Comparison of ENCODE assay signal across 21 cellular contexts in the genomic region with DNA sequence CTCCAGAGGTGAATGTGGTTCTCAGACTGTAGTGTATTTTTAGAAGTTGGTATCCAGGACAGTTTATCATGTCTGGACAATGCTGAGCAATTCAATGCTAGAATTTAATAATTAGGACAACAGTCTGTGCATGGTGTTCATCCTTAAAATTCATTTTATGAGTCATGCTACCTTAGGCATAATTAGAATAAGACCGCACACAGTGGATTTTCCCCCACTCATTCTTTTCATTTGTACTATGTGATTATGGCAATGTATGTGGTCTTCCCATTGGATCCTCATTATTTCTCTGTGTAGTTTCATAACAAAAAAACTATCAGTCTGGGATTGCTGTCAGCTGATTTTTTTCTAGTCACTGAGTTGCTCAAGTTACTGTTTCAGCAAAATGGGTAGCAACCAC.
DNase-seq lines count a peak whose midpoint lies in the region; ATAC-seq and TF ChIP-seq lines count a peak whose summit lies in the region.
"Had no signal": no experiment of that assay in that cellular context is flagged by ENCODE, and none has a peak within 500 bp of the region (broad histone marks: within the 10 kb centered on the region; RNA-seq: fewer than 3 reads in every experiment).

No MANE protein-coding gene starts in this region.

- no peak overlapping the region for H3K4me3 ChIP-seq in mammary epithelial cell (replicated peaks in 1 of 3; ENCODE audit: insufficient read depth in 1 of 3, low read depth in 2 of 3, low read length in 3 of 3)
- H3K4me3 ChIP-seq in breast epithelium, result no peak overlapping the region
- H3K4me3 ChIP-seq in SJSA1, result no peak overlapping the region
- H3K4me3 ChIP-seq in SK-N-SH (ENCODE audit: low read depth in 2 of 2, low read length in 1 of 2), result no peak overlapping the region
- H3K4me3 ChIP-seq: A549; BLaER1 treated with 17β-estradiol and CSF1 and Interleukin-3, amounts not matched to agents 10 nM and 100 nM; HAP-1 had no signal

- 10% methylated on average over 1 of the region's 1 CpG for WGBS in mammary epithelial cell (ENCODE audit: low coverage, missing lambda C conversion rate)
- 24% methylated on average over 1 of the region's 1 CpG for WGBS in SK-N-SH (ENCODE audit: low lambda C conversion rate)

- H3K36me3 ChIP-seq in mammary epithelial cell (ENCODE audit: insufficient read depth, low read length) (no peaks in the 10 kb centered on the region), breast epithelium (no peaks in the 10 kb centered on the region), SJSA1 (no peaks in the 10 kb centered on the region), SK-N-SH (replicated peaks in 1 of 2; ENCODE audit: control insufficient read depth in 1 of 2, insufficient read depth in 2 of 2, low read length in 1 of 2) (no peaks in the 10 kb centered on the region)
- H3K36me3 ChIP-seq: BE2C; BLaER1 treated with 17β-estradiol and CSF1 and Interleukin-3, amounts not matched to agents 10 nM and 100 nM; HAP-1 had no signal

- POLR2A ChIA-PET in SK-N-SH (lab: Yijun Ruan, JAX), result no interaction called here

- no TSS peak for BruUV-seq in mammary epithelial cell (replicated peaks; lab: Mats Ljungman, UMichigan)

- no peak for TF ChIP-seq POLR2A in breast epithelium (IDR thresholded peaks at IDR 0.05)

- H3F3A ChIP-seq in SK-N-SH (replicated peaks; ENCODE audit: insufficient read depth), result no peaks in the 10 kb centered on the region

- CTCF ChIA-PET in mammary epithelial cell (lab: Charles Lee; ENCODE audit: low non-redundant PET) (no interaction called here), SK-N-SH (lab: Yijun Ruan, JAX) (no interaction called here)

- dilution Hi-C loops in mammary epithelial cell (cut with HindIII; ENCODE audit: low sequenced_read_pairs), result no loop called here

- H3K4me1 ChIP-seq in mammary epithelial cell (ENCODE audit: insufficient read depth, low read length) (peaks cover 5% of the 10 kb centered on the region), breast epithelium (no peaks in the 10 kb centered on the region), SJSA1 (replicated peaks) (peaks cover 29% of the 10 kb centered on the region), foreskin keratinocyte (no peaks in the 10 kb centered on the region), SK-N-SH (ENCODE audit: control insufficient read depth in 1 of 2, insufficient read depth in 2 of 2, low read depth in 1 of 2, low read length in 1 of 2) (no peaks in the 10 kb centered on the region)
- H3K4me1 ChIP-seq: A549, HAP-1 had no signal

- TF ChIP-seq RAD21 in SK-N-SH (IDR thresholded peaks at IDR 0.05; ENCODE audit: low read length), result no peak

- peak; percentile 68 for ATAC-seq in foreskin keratinocyte
- ATAC-seq: A549 had no signal

- no peak overlapping the region for H2AFZ ChIP-seq in mammary epithelial cell (ENCODE audit: low read depth, low read length)
- no peak overlapping the region for H2AFZ ChIP-seq in SK-N-SH (ENCODE audit: low read depth)

- no peak for TF ChIP-seq EP300 in SK-N-SH (IDR thresholded peaks at IDR 0.05; ENCODE audit: borderline replicate concordance in 1 of 2, low read depth in 1 of 2, low read length in 1 of 2)

- H3K9me2 ChIP-seq in SK-N-SH, result no peaks in the 10 kb centered on the region

- H3K4me2 ChIP-seq in mammary epithelial cell (ENCODE audit: insufficient read depth, low read depth, low read length) (no peak overlapping the region), SK-N-SH (no peak overlapping the region)
- H3K4me2 ChIP-seq: A549; BLaER1 treated with 17β-estradiol and CSF1 and Interleukin-3, amounts not matched to agents 10 nM and 100 nM had no signal

- H3K9ac ChIP-seq in mammary epithelial cell (ENCODE audit: insufficient read depth, low read length) (no peak overlapping the region), SK-N-SH (no peak overlapping the region)
- H3K9ac ChIP-seq: BLaER1 treated with 17β-estradiol and CSF1 and Interleukin-3, amounts not matched to agents 10 nM and 100 nM had no signal

- H3K79me2 ChIP-seq in mammary epithelial cell (ENCODE audit: insufficient read depth, low read length) (peaks cover 4% of the 10 kb centered on the region), SK-N-SH (ENCODE audit: insufficient read depth) (no peaks in the 10 kb centered on the region)

- H3K9me3 ChIP-seq in mammary epithelial cell (replicated peaks; ENCODE audit: insufficient read depth, low read length), result no peaks in the 10 kb centered on the region
- no peaks in the 10 kb centered on the region for H3K9me3 ChIP-seq in breast epithelium
- H3K9me3 ChIP-seq in SJSA1 (replicated peaks), result no peaks in the 10 kb centered on the region
- H3K9me3 ChIP-seq in SK-N-SH, result no peaks in the 10 kb centered on the region
- H3K9me3 ChIP-seq: A549, BE2C, HAP-1 had no signal

- DNase-seq in mammary epithelial cell (peak; percentile 41), breast epithelium (ENCODE audit: low spot score in 2 of 2) (no peak), SJSA1 (ENCODE audit: low read depth in 1 of 2, low spot score in 2 of 2) (peak in 1 of 2 experiments; percentile 81), foreskin keratinocyte (peak; percentile 42 to 57), NCI-H1092 treated with DMSO at 0.1 percent for 48 hours (lab: John Stamatoyannopoulos, UW) (no peak), HCEC 1CT (no peak), SK-N-SH (no peak)
- DNase-seq in activated naive CD4-positive, alpha-beta T cell treated with anti-CD3 and anti-CD28 coated beads, Interleukin-2, amount 50 U/mL, for 16 hours, result no peak
- DNase-seq: ACHN; AML-193; BE2C; Calu3; CD4-positive, alpha-beta T cell; CD8-positive, alpha-beta memory T cell; DMS53; DMS79 treated with DMSO at 0.1 percent for 48 hours; GOT3 had no signal

- no peaks in the 10 kb centered on the region for H4K20me1 ChIP-seq in mammary epithelial cell (ENCODE audit: insufficient read depth, low read length)
- no peaks in the 10 kb centered on the region for H4K20me1 ChIP-seq in SK-N-SH (ENCODE audit: insufficient read depth)
- H4K20me1 ChIP-seq: BLaER1 treated with 17β-estradiol and CSF1 and Interleukin-3, amounts not matched to agents 10 nM and 100 nM had no signal

- H3K27ac ChIP-seq in mammary epithelial cell (ENCODE audit: insufficient read depth, low read depth, low read length), result no peak overlapping the region
- H3K27ac ChIP-seq in breast epithelium, result no peak overlapping the region
- peak overlapping the region; percentile 88 for H3K27ac ChIP-seq in SJSA1
- no peak overlapping the region for H3K27ac ChIP-seq in foreskin keratinocyte
- no peak overlapping the region for H3K27ac ChIP-seq in SK-N-SH (ENCODE audit: low read depth in 2 of 2, low read length in 1 of 2)
- H3K27ac ChIP-seq: 22Rv1; A549; BLaER1 treated with 17β-estradiol and CSF1 and Interleukin-3, amounts not matched to agents 10 nM and 100 nM had no signal

- TF ChIP-seq CTCF in mammary epithelial cell (conservative IDR thresholded peaks at IDR 0.05 in 1 of 2, IDR thresholded peaks at IDR 0.05 in 1 of 2; ENCODE audit: extremely low read depth in 1 of 2, insufficient read depth in 1 of 2, low read depth in 1 of 2, low read length in 2 of 2), result no peak
- no peak for TF ChIP-seq CTCF in breast epithelium (IDR thresholded peaks at IDR 0.05)
- TF ChIP-seq CTCF in foreskin keratinocyte (conservative IDR thresholded peaks at IDR 0.05), result no peak
- no peak for TF ChIP-seq CTCF in SK-N-SH (IDR thresholded peaks at IDR 0.05)

- H3K27me3 ChIP-seq in mammary epithelial cell (ENCODE audit: insufficient read depth, low read length) (no peaks in the 10 kb centered on the region), breast epithelium (no peaks in the 10 kb centered on the region), SJSA1 (replicated peaks) (no peaks in the 10 kb centered on the region), foreskin keratinocyte (no peaks in the 10 kb centered on the region), SK-N-SH (ENCODE audit: insufficient read depth) (peaks cover 12% of the 10 kb centered on the region; the same call in 1 of the 2 replicates)
- H3K27me3 ChIP-seq: BE2C; BLaER1 treated with 17β-estradiol and CSF1 and Interleukin-3, amounts not matched to agents 10 nM and 100 nM had no signal

- in situ Hi-C loops in mammary epithelial cell (cut with MboI; ENCODE audit: low sequenced_read_pairs in 2 of 2), result no loop called here

- intact Hi-C loops in mammary epithelial cell (cut with micrococcal nuclease) (no loop called here), breast epithelium (cut with DNase I; ENCODE audit: low total_unique reads) (no loop called here)

TF ChIP-seq in SK-N-SH, 30 proteins besides CTCF, POLR2A, EP300 and RAD21:
- TF ChIP-seq FOSL2 (IDR thresholded peaks at IDR 0.05; ENCODE audit: borderline replicate concordance, low read depth), result no peak
- TF ChIP-seq NFIC (IDR thresholded peaks at IDR 0.05; ENCODE audit: borderline replicate concordance), result no peak
- no peak for TF ChIP-seq JUND (IDR thresholded peaks at IDR 0.05)
TF ChIP-seq in SK-N-SH: peak in this region for 0.

Comparison
In these comparisons a context has a peak if more than half of its experiments do, and no peak if none do; other contexts are left out.
1. DNase-seq: peak in mammary epithelial cell (single experiment) and foreskin keratinocyte (2 of 2); none in breast epithelium (0 of 2), NCI-H1092 treated with DMSO at 0.1 percent for 48 hours (single experiment), HCEC 1CT (single experiment), activated naive CD4-positive, alpha-beta T cell treated with anti-CD3 and anti-CD28 coated beads, Interleukin-2, amount 50 U/mL, for 16 hours (single experiment) and SK-N-SH (single experiment).